In the genomic region with DNA sequence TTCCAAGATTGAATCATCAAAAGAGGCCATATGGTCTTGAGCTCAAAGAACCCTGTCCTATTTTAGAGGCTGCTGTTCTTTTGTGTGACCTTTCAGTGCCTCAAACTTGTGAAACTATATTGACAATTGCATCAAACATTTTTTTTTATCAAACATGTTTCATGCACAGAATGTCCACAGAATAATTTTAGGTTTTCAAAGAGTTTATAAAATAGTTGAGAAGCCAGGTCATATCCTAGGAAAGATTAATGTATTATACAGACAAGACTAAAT, we compare ENCODE assay signal across 13 cellular contexts.
DNase-seq lines count a peak whose midpoint lies in the region; ATAC-seq and TF ChIP-seq lines count a peak whose summit lies in the region.
"Had no signal": no experiment of that assay in that cellular context is flagged by ENCODE, and none has a peak within 500 bp of the region (broad histone marks: within the 10 kb centered on the region; RNA-seq: fewer than 3 reads in every experiment).

No MANE protein-coding gene starts in this region.

- no peak overlapping the region for H3K27ac Mint-ChIP-seq in effector memory CD8-positive, alpha-beta T cell
- H3K27ac Mint-ChIP-seq: nephron progenitor cell had no signal

- no peak overlapping the region for H3K4me3 ChIP-seq in esophagus muscularis mucosa
- H3K4me3 ChIP-seq: body of pancreas, SK-N-MC had no signal

- ATAC-seq in GM19395 (IDR thresholded peaks at IDR 0.05; ENCODE audit: unreplicated experiment) (peak; percentile 10), HG03432 (IDR thresholded peaks at IDR 0.05; ENCODE audit: unreplicated experiment) (peak; percentile 32)
- no peak for ATAC-seq in effector memory CD8-positive, alpha-beta T cell (replicated peaks)
- ATAC-seq: body of pancreas had no signal

- no peaks in the 10 kb centered on the region for H3K9me3 Mint-ChIP-seq in effector memory CD8-positive, alpha-beta T cell
- H3K9me3 Mint-ChIP-seq: nephron progenitor cell had no signal

- no peak for TF ChIP-seq POLR2A in esophagus muscularis mucosa (IDR thresholded peaks at IDR 0.05; ENCODE audit: low read depth)

- TF ChIP-seq CTCF in esophagus muscularis mucosa (IDR thresholded peaks at IDR 0.05) = no peak

- no peak overlapping the region for H3K4me3 Mint-ChIP-seq in effector memory CD8-positive, alpha-beta T cell
- H3K4me3 Mint-ChIP-seq: nephron progenitor cell had no signal

- intact Hi-C loops in esophagus muscularis mucosa (cut with DNase I) = no loop called here

- peak overlapping the region; percentile 77 to 88 (median 84) for H3K27ac ChIP-seq in esophagus muscularis mucosa (replicated peaks in 1 of 4)
- H3K27ac ChIP-seq: 22Rv1, body of pancreas, SK-N-MC had no signal

- H3K27me3 Mint-ChIP-seq in effector memory CD8-positive, alpha-beta T cell = no peaks in the 10 kb centered on the region

- peaks cover 26 to 34% of the 10 kb centered on the region in 2 donors for H3K4me1 Mint-ChIP-seq in effector memory CD8-positive, alpha-beta T cell (ENCODE audit: low read depth in 2 of 2)

- no peaks in the 10 kb centered on the region for H3K9me3 ChIP-seq in esophagus muscularis mucosa
- H3K9me3 ChIP-seq: body of pancreas had no signal

- H3K36me3 ChIP-seq in esophagus muscularis mucosa = peaks cover 0 to 7% (median 3%) of the 10 kb centered on the region in 4 donors

- H3K27me3 ChIP-seq in esophagus muscularis mucosa = no peaks in the 10 kb centered on the region
- H3K27me3 ChIP-seq: body of pancreas had no signal

- H3K4me1 ChIP-seq in esophagus muscularis mucosa = peaks cover 44 to 53% (median 51%) of the 10 kb centered on the region in 4 donors

- DNase-seq in NCI-H2171 treated with DMSO at 0.1 percent for 48 hours (lab: John Stamatoyannopoulos, UW) (peak; percentile 48), NCI-H2171 (lab: John Stamatoyannopoulos, UW) (no peak), esophagus muscularis mucosa (ENCODE audit: extremely low spot score) (no peak), kidney tubule cell (ENCODE audit: low spot score) (no peak), COLO829 (ENCODE audit: low spot score) (no peak)
- DNase-seq in effector memory CD8-positive, alpha-beta T cell = no peak
- DNase-seq: body of pancreas; nephron progenitor cell; stimulated activated naive CD4-positive, alpha-beta T cell had no signal

- TF ChIP-seq EP300 in esophagus muscularis mucosa (IDR thresholded peaks at IDR 0.05) = no peak

- H3K36me3 Mint-ChIP-seq in effector memory CD8-positive, alpha-beta T cell (ENCODE audit: insufficient read depth) = peaks cover 11% of the 10 kb centered on the region
